28 cellular contexts compared by ENCODE assay signal in the genomic region with DNA sequence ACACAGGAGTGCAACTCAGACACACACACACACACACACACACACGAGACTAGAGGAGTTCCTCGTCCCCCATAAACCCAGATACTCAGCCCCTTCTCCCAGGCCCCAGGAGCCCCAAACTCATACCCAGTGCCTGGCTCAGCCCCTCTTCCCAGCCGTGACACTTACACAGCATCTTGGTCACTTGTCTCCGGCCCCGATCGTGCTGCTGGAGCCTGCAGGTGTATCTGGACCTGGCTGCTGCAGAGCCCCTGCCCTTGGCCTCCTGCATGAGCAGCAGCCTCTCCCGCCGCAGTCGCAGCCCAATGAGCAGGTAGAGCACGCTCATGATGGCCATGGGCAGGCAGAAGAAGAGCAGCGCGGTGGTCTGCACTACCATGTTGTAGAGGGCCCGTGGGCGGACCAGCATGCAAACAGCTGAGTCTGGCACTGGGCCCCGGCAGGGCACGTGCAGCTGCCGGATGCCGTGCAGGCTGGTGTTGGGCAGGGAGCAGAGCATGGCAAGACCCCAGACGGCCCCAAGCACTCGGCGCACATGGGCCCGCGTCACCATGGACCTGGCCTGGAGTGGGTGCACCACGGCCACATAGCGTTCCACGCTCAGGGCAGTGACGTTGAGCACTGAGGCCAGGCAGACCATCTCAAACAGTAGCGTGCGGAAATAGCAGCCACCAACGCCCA. TPM values are rescaled to one million over a fixed set of nuclear protein-coding genes. Genes with fewer than 3 reads are reported as not detected.
"Had no signal": no experiment of that assay in that cellular context is flagged by ENCODE, and none has a peak within 500 bp of the region (broad histone marks: within the 10 kb centered on the region; RNA-seq: fewer than 3 reads in every experiment).

No MANE protein-coding gene starts in this region.

- H3K9ac ChIP-seq: parathyroid adenoma had no signal

- H3K9me3 Mint-ChIP-seq: activated naive CD4-positive, alpha-beta T cell treated with anti-CD3 and anti-CD28 coated beads, Interleukin-2, amount 10 ng/mL, durations not matched to agents 7 days and 5 days; activated naive CD8-positive, alpha-beta T cell treated with anti-CD3 and anti-CD28 coated beads, Interleukin-2, amount 50 U/mL, for 24 hours; activated T-helper 2 cell treated with anti-CD3 and anti-CD28 coated beads, Interferon-gamma antibody, Interleukin-2, Interleukin-4, amounts not matched to agents 10 μg/mL and 5 μg/mL and 100 μg/mL, durations not matched to agents 14 hours and 24 hours and 36 hours; mesothelial cell of epicardium; naive thymus-derived CD8-positive, alpha-beta T cell; stimulated activated memory B cell treated with anti-CD40 and anti-IgM and Interleukin-4, amounts not matched to agents 10 μg/mL and 1 μg/mL and 100 μg/mL, for 72 hours; type B pancreatic cell had no signal

- H3K4me3 Mint-ChIP-seq: activated CD8-positive, alpha-beta T cell treated with anti-CD3 and anti-CD28 coated beads, Interleukin-2, amount 10 ng/mL, durations not matched to agents 7 days and 5 days; activated naive CD4-positive, alpha-beta T cell treated with anti-CD3 and anti-CD28 coated beads, Interleukin-2, amount 10 ng/mL, durations not matched to agents 7 days and 5 days; activated naive CD8-positive, alpha-beta T cell treated with anti-CD3 and anti-CD28 coated beads, Interleukin-2, amount 50 U/mL, for 24 hours; mesothelial cell of epicardium; stimulated activated memory B cell treated with anti-CD40 and anti-IgM and Interleukin-4, amounts not matched to agents 10 μg/mL and 1 μg/mL and 100 μg/mL, for 72 hours; type B pancreatic cell had no signal

- ATAC-seq: activated CD8-positive, alpha-beta T cell treated with anti-CD3 and anti-CD28 coated beads, Interleukin-2, amount 10 ng/mL, durations not matched to agents 7 days and 5 days; activated naive CD8-positive, alpha-beta T cell treated with anti-CD3 and anti-CD28 coated beads, Interleukin-2, amount 50 U/mL, for 24 hours; body of pancreas; foreskin keratinocyte; left lobe of liver; naive thymus-derived CD8-positive, alpha-beta T cell; right lobe of liver; stimulated activated memory B cell treated with anti-CD40 and anti-IgM and Interleukin-4, amounts not matched to agents 10 μg/mL and 1 μg/mL and 100 μg/mL, for 72 hours had no signal

- H2AFZ ChIP-seq: parathyroid adenoma had no signal

- H3K79me2 ChIP-seq: parathyroid adenoma had no signal

- H3K27ac Mint-ChIP-seq: activated CD8-positive, alpha-beta T cell treated with anti-CD3 and anti-CD28 coated beads, Interleukin-2, amount 10 ng/mL, durations not matched to agents 7 days and 5 days; activated naive CD4-positive, alpha-beta T cell treated with anti-CD3 and anti-CD28 coated beads, Interleukin-2, amount 10 ng/mL, durations not matched to agents 7 days and 5 days; activated naive CD8-positive, alpha-beta T cell treated with anti-CD3 and anti-CD28 coated beads, Interleukin-2, amount 50 U/mL, for 24 hours; activated T-helper 2 cell treated with anti-CD3 and anti-CD28 coated beads, Interferon-gamma antibody, Interleukin-2, Interleukin-4, amounts not matched to agents 10 μg/mL and 5 μg/mL and 100 μg/mL, durations not matched to agents 14 hours and 24 hours and 36 hours; mesothelial cell of epicardium; stimulated activated memory B cell treated with anti-CD40 and anti-IgM and Interleukin-4, amounts not matched to agents 10 μg/mL and 1 μg/mL and 100 μg/mL, for 72 hours; type B pancreatic cell had no signal

- DNase-seq: activated CD4-positive, alpha-beta T cell treated with anti-CD3 and anti-CD28 coated beads for 1 hour; activated CD4-positive, alpha-beta T cell treated with anti-CD3 and anti-CD28 coated beads, Interleukin-2, amount 50 U/mL, for 1 hour; activated CD8-positive, alpha-beta T cell treated with anti-CD3 and anti-CD28 coated beads, Interleukin-2, amount 10 ng/mL, durations not matched to agents 7 days and 5 days; activated naive CD4-positive, alpha-beta T cell treated with anti-CD3 and anti-CD28 coated beads, Interleukin-2, amount 10 ng/mL, durations not matched to agents 7 days and 5 days; activated naive CD8-positive, alpha-beta T cell treated with anti-CD3 and anti-CD28 coated beads, Interleukin-2, amount 50 U/mL, for 24 hours; activated T-cell treated with anti-CD3 and anti-CD28 coated beads, Interleukin-2, amount 50 U/mL, for 1 hour; dermis blood vessel endothelial cell; effector CD8-positive, alpha-beta T cell; foreskin keratinocyte; kidney; naive thymus-derived CD8-positive, alpha-beta T cell; right lobe of liver; small intestine; stimulated activated CD4-positive, alpha-beta T cell treated with anti-CD3 and anti-CD28 coated beads, Interleukin-2, amount 100 ng/mL, for 24 hours; SW 1271; testis; WERI-Rb-1 had no signal

- H3K4me3 ChIP-seq: body of pancreas, cardiac muscle cell, right lobe of liver, SK-N-MC, testis had no signal

- H3K4me1 ChIP-seq: foreskin keratinocyte, right lobe of liver had no signal

- H3K9me3 ChIP-seq: body of pancreas, right lobe of liver, testis had no signal

- H3K27ac ChIP-seq: body of pancreas, cardiac muscle cell, foreskin keratinocyte, parathyroid adenoma, right lobe of liver, SK-N-MC, testis had no signal

- H3K36me3 Mint-ChIP-seq: activated naive CD4-positive, alpha-beta T cell treated with anti-CD3 and anti-CD28 coated beads, Interleukin-2, amount 10 ng/mL, durations not matched to agents 7 days and 5 days; mesothelial cell of epicardium; naive thymus-derived CD8-positive, alpha-beta T cell; stimulated activated memory B cell treated with anti-CD40 and anti-IgM and Interleukin-4, amounts not matched to agents 10 μg/mL and 1 μg/mL and 100 μg/mL, for 72 hours; type B pancreatic cell had no signal

- H3K27me3 ChIP-seq: body of pancreas, testis had no signal

- H3K36me3 ChIP-seq: cardiac muscle cell, right lobe of liver, WERI-Rb-1 had no signal

RNA-seq across cellular contexts. Expression of gene NMUR1, which starts 2.1 kb away (rescaled TPM):
- total RNA-seq: foreskin keratinocyte, glomerular endothelial cell, lung microvascular endothelial cell had no signal
